In the genomic region with DNA sequence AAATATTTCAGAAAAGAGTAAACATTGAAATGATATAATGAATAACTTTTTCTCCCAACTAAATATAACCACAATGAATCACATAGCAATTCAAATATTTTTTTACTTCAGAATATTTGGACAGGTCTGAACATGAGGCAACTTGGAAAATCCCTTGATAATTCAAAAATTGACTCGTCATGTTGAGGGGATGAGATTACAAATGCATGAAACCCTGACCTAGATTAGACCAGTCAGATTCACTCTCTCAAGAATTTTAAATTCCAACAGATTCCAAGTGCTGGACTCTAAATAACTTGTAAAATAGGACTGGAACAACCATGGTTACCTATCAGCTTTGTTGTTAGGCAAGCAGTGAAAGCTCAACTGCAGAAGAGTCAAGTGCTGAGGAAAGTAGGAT, we compare ENCODE assay signal across 15 cellular contexts.
DNase-seq lines count a peak whose midpoint lies in the region; ATAC-seq and TF ChIP-seq lines count a peak whose summit lies in the region.
"Had no signal": no experiment of that assay in that cellular context is flagged by ENCODE, and none has a peak within 500 bp of the region (broad histone marks: within the 10 kb centered on the region; RNA-seq: fewer than 3 reads in every experiment).

No MANE protein-coding gene starts in this region.

- TF ChIP-seq POLR2A in GM18505 (IDR thresholded peaks at IDR 0.05; ENCODE audit: borderline replicate concordance, extremely low read depth, insufficient read depth, insufficient read length) = no peak

- no peaks in the 10 kb centered on the region for H3K36me3 ChIP-seq in mesendoderm (ENCODE audit: control insufficient read depth, insufficient read depth, low read length)

- H3K4me3 ChIP-seq in mesendoderm (ENCODE audit: low read length) = no peak overlapping the region
- H3K4me3 ChIP-seq: smooth muscle cell had no signal

- no peaks in the 10 kb centered on the region for H3K27me3 ChIP-seq in mesendoderm (ENCODE audit: insufficient read depth, low read length, poor library complexity)

- peak; percentile 76 for DNase-seq in GM04503 (ENCODE audit: low read depth)
- peak; percentile 99 for DNase-seq in fibroblast of peridontal ligament (ENCODE audit: extremely low read depth)
- DNase-seq in sciatic nerve (ENCODE audit: low spot score) = no peak
- no peak for DNase-seq in mesendoderm
- DNase-seq in Calu3 = no peak
- no peak for DNase-seq in nucleus accumbens (lab: John Stamatoyannopoulos, UW)
- DNase-seq: activated CD8-positive, alpha-beta T cell treated with anti-CD3 and anti-CD28 coated beads for 36 hours; islet precursor cell; natural killer cell; NCI-H1930; NCI-H748 treated with DMSO at 0.1 percent for 48 hours; SHP77 had no signal

- no peak overlapping the region for H3K27ac ChIP-seq in mesendoderm (ENCODE audit: low read depth, low read length)

- no peak overlapping the region for H3K9ac ChIP-seq in mesendoderm (ENCODE audit: low read length)

- ATAC-seq in SK-N-SH treated with all-trans-retinoic acid at 6 μM for 48 hours (peak; percentile 41; the same call in 2 of the 3 replicates), sciatic nerve (peak; percentile 92), GM18505 (IDR thresholded peaks at IDR 0.05; ENCODE audit: unreplicated experiment) (no peak)
- ATAC-seq: activated CD8-positive, alpha-beta T cell treated with anti-CD3 and anti-CD28 coated beads for 36 hours; natural killer cell had no signal

- intact Hi-C loops in sciatic nerve (cut with DNase I) (no loop called here), Calu3 (cut with micrococcal nuclease; ENCODE audit: unreplicated experiment) (no loop called here)

- no peak overlapping the region for H3K4me2 ChIP-seq in mesendoderm (ENCODE audit: low read length)
- H3K4me2 ChIP-seq: smooth muscle cell had no signal

- no peaks in the 10 kb centered on the region for H3K79me1 ChIP-seq in mesendoderm (ENCODE audit: low read length)

- CTCF ChIA-PET in Calu3 (lab: Charles Lee) = no interaction called here

- no peaks in the 10 kb centered on the region for H3K27me3 Mint-ChIP-seq in Calu3 (ENCODE audit: unreplicated experiment)
- H3K27me3 Mint-ChIP-seq: activated CD8-positive, alpha-beta T cell treated with anti-CD3 and anti-CD28 coated beads for 36 hours had no signal

- H2BK5ac ChIP-seq in mesendoderm (ENCODE audit: low read length) = no peak overlapping the region

- H4K5ac ChIP-seq in mesendoderm (ENCODE audit: low read length) = no peak overlapping the region

- H3K79me2 ChIP-seq in mesendoderm (ENCODE audit: control insufficient read depth, insufficient read depth, low read length) = no peaks in the 10 kb centered on the region

- H3K4me3 Mint-ChIP-seq in Calu3 (ENCODE audit: low read depth, unreplicated experiment) = no peak overlapping the region
- H3K4me3 Mint-ChIP-seq: activated CD8-positive, alpha-beta T cell treated with anti-CD3 and anti-CD28 coated beads for 36 hours; natural killer cell had no signal

- H2BK15ac ChIP-seq in mesendoderm (replicated peaks; ENCODE audit: low read depth) = no peak overlapping the region

- no peak overlapping the region for H3K27ac Mint-ChIP-seq in Calu3 (ENCODE audit: unreplicated experiment)
- H3K27ac Mint-ChIP-seq: activated CD8-positive, alpha-beta T cell treated with anti-CD3 and anti-CD28 coated beads for 36 hours; natural killer cell had no signal

- H3K4ac ChIP-seq in mesendoderm (ENCODE audit: low read depth, low read length) = no peak overlapping the region

- H3K36me3 Mint-ChIP-seq in Calu3 (ENCODE audit: insufficient read depth, unreplicated experiment) = no peaks in the 10 kb centered on the region
- H3K36me3 Mint-ChIP-seq: natural killer cell had no signal

- H3K56ac ChIP-seq in mesendoderm (ENCODE audit: low read length) = no peak overlapping the region

- no peak overlapping the region for H2AK5ac ChIP-seq in mesendoderm (ENCODE audit: low read length)

- H3K9me3 Mint-ChIP-seq in Calu3 (ENCODE audit: low read depth, unreplicated experiment) = no peaks in the 10 kb centered on the region
- H3K9me3 Mint-ChIP-seq: activated CD8-positive, alpha-beta T cell treated with anti-CD3 and anti-CD28 coated beads for 36 hours had no signal

- no TSS peak for BruUV-seq in Calu3 (replicated peaks; lab: Mats Ljungman, UMichigan)

- no peak overlapping the region for H4K8ac ChIP-seq in mesendoderm (ENCODE audit: low read depth, low read length)

- no peak overlapping the region for H3K23ac ChIP-seq in mesendoderm (ENCODE audit: low read length)

- no peaks in the 10 kb centered on the region for H3K4me1 Mint-ChIP-seq in Calu3 (ENCODE audit: low read depth, unreplicated experiment)
- H3K4me1 Mint-ChIP-seq: natural killer cell had no signal

- WGBS in mesendoderm (ENCODE audit: extremely low coverage, insufficient coverage, low lambda C conversion rate) = no CpG with 5 or more reads among the region's 1 CpG

- H3K18ac ChIP-seq in mesendoderm (ENCODE audit: low read length) = no peak overlapping the region

- TF ChIP-seq CTCF in Calu3 (IDR thresholded peaks at IDR 0.05; ENCODE audit: unreplicated experiment) = no peak

- H3K4me1 ChIP-seq in mesendoderm (ENCODE audit: control insufficient read depth, low read depth, low read length) = no peaks in the 10 kb centered on the region

- H2BK120ac ChIP-seq in mesendoderm (ENCODE audit: low read depth, low read length) = no peak overlapping the region

TF ChIP-seq in SK-N-SH treated with all-trans-retinoic acid at 6 μM for 48 hours, 23 proteins besides CTCF, POLR2A, EP300 and RAD21:
- TF ChIP-seq OSR1 (CRISPR knock-in tag; IDR thresholded peaks at IDR 0.05) = no peak
- no peak for TF ChIP-seq ZFP3 (CRISPR knock-in tag; IDR thresholded peaks at IDR 0.05)
- TF ChIP-seq ISL1 (CRISPR knock-in tag; IDR thresholded peaks at IDR 0.05) = no peak
- no peak for TF ChIP-seq SNAI2 (CRISPR knock-in tag; IDR thresholded peaks at IDR 0.05)
- no peak for TF ChIP-seq CSDC2 (CRISPR knock-in tag; IDR thresholded peaks at IDR 0.05)
- no peak for TF ChIP-seq TCF4 (CRISPR knock-in tag; IDR thresholded peaks at IDR 0.05; ENCODE audit: borderline replicate concordance)
- TF ChIP-seq ZNF8 (CRISPR knock-in tag; IDR thresholded peaks at IDR 0.05) = no peak
- TF ChIP-seq BACH2 (CRISPR knock-in tag; IDR thresholded peaks at IDR 0.05; ENCODE audit: borderline replicate concordance) = no peak
- no peak for TF ChIP-seq ESRRG (CRISPR knock-in tag; IDR thresholded peaks at IDR 0.05)
- TF ChIP-seq TOX (CRISPR knock-in tag; IDR thresholded peaks at IDR 0.05; ENCODE audit: borderline replicate concordance) = no peak

Comparison
In these comparisons a context has a peak if more than half of its experiments do, and no peak if none do; other contexts are left out.
1. DNase-seq: peak in GM04503 (single experiment) and fibroblast of peridontal ligament (single experiment); none in sciatic nerve (single experiment), mesendoderm (single experiment), Calu3 (single experiment) and nucleus accumbens (0 of 56).